In genomic region chr22:20571531-20572007, GRCh38 we compare ENCODE assay signal across 8 cellular contexts.
DNase-seq lines count a peak whose midpoint lies in the region; ATAC-seq and TF ChIP-seq lines count a peak whose summit lies in the region.

No MANE protein-coding gene starts in this region.

- H3K4me3 Mint-ChIP-seq in CD14-positive monocyte, result no peak overlapping the region

- no peaks in the 10 kb centered on the region for H3K27me3 ChIP-seq in KMS-11 (ENCODE audit: insufficient read depth, low read depth)

- no peaks in the 10 kb centered on the region for H3K79me2 ChIP-seq in KMS-11 (ENCODE audit: insufficient read depth, low read depth)

- H3K27ac ChIP-seq in KMS-11, result peak overlapping the region; percentile 51; the same call in 1 of the 2 replicates

- H3K4me3 ChIP-seq in KMS-11 (IDR thresholded peaks at IDR 0.05; ENCODE audit: insufficient read depth, low read depth, low read length), result no peak overlapping the region
- no peak overlapping the region for H3K4me3 ChIP-seq in fibroblast of the aortic adventitia (ENCODE audit: low read depth, low read length)

- H3K4me1 ChIP-seq in KMS-11 (ENCODE audit: low read depth, poor library complexity, severe bottlenecking), result peaks cover 61% of the 10 kb centered on the region

- no peak overlapping the region for H2AFZ ChIP-seq in KMS-11 (ENCODE audit: low read depth)

- H3K4me1 Mint-ChIP-seq in CD14-positive monocyte, result peaks cover 35% of the 10 kb centered on the region

- H3K27ac Mint-ChIP-seq in CD14-positive monocyte, result no peak overlapping the region

- H3K9me3 Mint-ChIP-seq in CD14-positive monocyte, result peaks cover 0 to 2% (median 0%) of the 10 kb centered on the region in 7 donors

- no peak overlapping the region for H3K9ac ChIP-seq in KMS-11

- no peaks in the 10 kb centered on the region for H3K36me3 ChIP-seq in KMS-11 (ENCODE audit: insufficient read depth)

- intact Hi-C loops in CD14-positive monocyte (cut with micrococcal nuclease), result no loop called here

- DNase-seq in CD14-positive monocyte (ENCODE audit: low spot score) (no peak), fibroblast of the aortic adventitia (ENCODE audit: low read depth) (peak; percentile 34), superior temporal gyrus (ENCODE audit: extremely low spot score) (no peak), NCI-H2196 treated with DMSO at 0.1 percent for 48 hours (lab: John Stamatoyannopoulos, UW; ENCODE audit: unreplicated experiment) (no peak)
- DNase-seq in activated CD8-positive, alpha-beta memory T cell treated with anti-CD3 and anti-CD28 coated beads, Interleukin-2, amount 50 U/mL, for 4 hours, result peak; percentile 75
- peak; percentile 75 for DNase-seq in stimulated activated CD4-positive, alpha-beta T cell treated with anti-CD3 and anti-CD28 coated beads, Interleukin-15, amount 100 ng/mL, for 24 hours

- peak; percentile 98 for TF ChIP-seq CTCF in CD14-positive monocyte (IDR thresholded peaks at IDR 0.05)
- peak; percentile 91 for TF ChIP-seq CTCF in KMS-11 (conservative IDR thresholded peaks at IDR 0.05; ENCODE audit: low read depth, low read length)
- peak; percentile 75 for TF ChIP-seq CTCF in fibroblast of the aortic adventitia (IDR thresholded peaks at IDR 0.05; ENCODE audit: insufficient read depth, low read length)

- no peak for ATAC-seq in GM19463 (IDR thresholded peaks at IDR 0.05; ENCODE audit: unreplicated experiment)

- no peaks in the 10 kb centered on the region for H3K27me3 Mint-ChIP-seq in CD14-positive monocyte (ENCODE audit: low read depth in 3 of 3)

- H3K4me2 ChIP-seq in KMS-11, result peak overlapping the region; percentile 92

- H3K36me3 Mint-ChIP-seq in CD14-positive monocyte, result peaks cover 78 to 95% of the 10 kb centered on the region in 2 donors

- no peaks in the 10 kb centered on the region for H4K20me1 ChIP-seq in KMS-11 (ENCODE audit: insufficient read depth)

Comparison
In these comparisons a context has a peak if more than half of its experiments do, and no peak if none do; other contexts are left out.
1. DNase-seq: peak in activated CD8-positive, alpha-beta memory T cell treated with anti-CD3 and anti-CD28 coated beads, Interleukin-2, amount 50 U/mL, for 4 hours (single experiment), fibroblast of the aortic adventitia (single experiment) and stimulated activated CD4-positive, alpha-beta T cell treated with anti-CD3 and anti-CD28 coated beads, Interleukin-15, amount 100 ng/mL, for 24 hours (single experiment); none in CD14-positive monocyte (single experiment), superior temporal gyrus (single experiment) and NCI-H2196 treated with DMSO at 0.1 percent for 48 hours (single experiment).
2. Peak in every context shown above with its lines, with median percentiles within 50 percentile points of each other: CTCF ChIP-seq.